In the genomic region with DNA sequence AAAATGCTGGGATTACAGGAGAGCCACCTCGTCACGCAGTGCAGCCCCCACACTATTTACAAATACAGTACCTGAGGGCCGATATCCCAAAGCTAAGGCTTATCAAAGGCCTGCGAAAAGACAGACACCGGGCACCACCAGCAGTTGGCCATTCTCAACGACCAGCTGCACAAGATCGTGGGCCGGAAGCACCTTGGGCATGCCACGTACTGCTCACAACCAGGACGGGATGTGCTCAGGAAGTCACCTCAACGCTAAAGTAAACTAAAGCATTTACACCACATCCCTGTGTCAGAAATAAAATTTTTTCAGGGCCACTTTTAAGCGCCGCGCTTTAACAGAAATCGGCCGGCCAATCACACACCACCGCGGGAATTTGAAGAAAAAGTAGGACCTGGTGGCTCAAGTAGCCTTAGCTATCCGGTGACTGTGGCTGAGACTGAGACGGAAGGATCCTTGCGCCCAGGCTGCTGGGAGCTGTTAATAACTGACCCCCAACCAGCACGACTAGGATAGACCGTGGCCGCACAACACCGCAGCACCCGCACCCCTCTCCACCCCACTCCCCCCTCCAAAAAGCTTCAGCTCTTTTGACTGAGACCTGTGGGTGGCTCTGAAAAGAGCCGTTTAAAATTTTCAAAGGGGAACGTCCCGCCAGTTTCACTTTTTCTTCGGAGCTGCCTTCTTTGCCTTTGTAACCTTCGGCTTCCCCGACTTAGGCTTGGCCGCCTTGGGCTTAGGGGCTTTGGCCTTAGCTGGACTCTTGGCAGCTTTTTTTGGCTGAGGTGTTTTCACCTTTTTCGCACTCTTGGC, we compare ENCODE assay signal across 8 cellular contexts.
DNase-seq lines count a peak whose midpoint lies in the region; ATAC-seq and TF ChIP-seq lines count a peak whose summit lies in the region.

No MANE protein-coding gene starts in this region.

- no peaks in the 10 kb centered on the region for H3K27me3 Mint-ChIP-seq in activated T-helper 17 cell treated with anti-CD3 and anti-CD28 coated beads, Interleukin-2, amount 50 U/mL, for 72 hours

- peak overlapping the region; percentile 97 for H3K27ac ChIP-seq in OCI-LY1 (ENCODE audit: low read depth, low read length, poor library complexity, severe bottlenecking)
- H3K27ac ChIP-seq in osteoblast (ENCODE audit: low read depth, low read length), result peak overlapping the region; percentile 42
- peak overlapping the region in 1 of 2 donors; percentile 85 for H3K27ac ChIP-seq in aorta (ENCODE audit: low read depth in 1 of 2, low read length in 2 of 2)

- H3K9me2 ChIP-seq in OCI-LY1 (ENCODE audit: low read depth, low read length), result no peaks in the 10 kb centered on the region

- H3K27ac Mint-ChIP-seq in activated T-helper 17 cell treated with anti-CD3 and anti-CD28 coated beads, Interleukin-2, amount 50 U/mL, for 72 hours, result peak overlapping the region; percentile 93

- ATAC-seq in GM18505 (IDR thresholded peaks at IDR 0.05; ENCODE audit: unreplicated experiment), result peak; percentile 35
- peak; percentile 40 for ATAC-seq in HG02870 (IDR thresholded peaks at IDR 0.05; ENCODE audit: unreplicated experiment)
- peak; percentile 70 for ATAC-seq in activated T-helper 17 cell treated with anti-CD3 and anti-CD28 coated beads, Interleukin-2, amount 50 U/mL, for 72 hours (replicated peaks)
- ATAC-seq in aorta (ENCODE audit: low FRiP score), result peak; percentile 81

- H2AFZ ChIP-seq in OCI-LY1 (ENCODE audit: low read length) (no peak overlapping the region), osteoblast (ENCODE audit: low read length) (peak overlapping the region; percentile 99)

- DNase-seq in foreskin melanocyte (peak; percentile 71), osteoblast (ENCODE audit: insufficient read length, low spot score, missing footprints) (peak; percentile 60), aorta (peak; percentile 77 to 82), NCI-H2171 (lab: John Stamatoyannopoulos, UW) (no peak)

- peak overlapping the region; percentile 78 for H3K9ac ChIP-seq in OCI-LY1 (ENCODE audit: low read length)

- peaks cover 19% of the 10 kb centered on the region for H3K4me1 Mint-ChIP-seq in activated T-helper 17 cell treated with anti-CD3 and anti-CD28 coated beads, Interleukin-2, amount 50 U/mL, for 72 hours

- H3K4me1 ChIP-seq in OCI-LY1 (ENCODE audit: insufficient read depth, low read length, severe bottlenecking) (peaks cover 39% of the 10 kb centered on the region), osteoblast (ENCODE audit: insufficient read depth, low read length) (peaks cover 23% of the 10 kb centered on the region), aorta (ENCODE audit: control insufficient read depth in 1 of 2, insufficient read depth in 2 of 2, low read length in 2 of 2) (peaks cover 0 to 2% of the 10 kb centered on the region in 2 donors)

- H3K4me2 ChIP-seq in OCI-LY1 (ENCODE audit: low read length) (peak overlapping the region; percentile 68), osteoblast (ENCODE audit: insufficient read depth, low read length) (peak overlapping the region; percentile 98)

- TF ChIP-seq CTCF in OCI-LY1 (IDR thresholded peaks at IDR 0.05; ENCODE audit: low read length) (0 out of 2 replicates have a peak, but pooled peaks have one; percentile 2), osteoblast (IDR thresholded peaks at IDR 0.05; ENCODE audit: extremely low read depth, low read depth, low read length) (no peak)

- H3F3A ChIP-seq in OCI-LY1 (ENCODE audit: insufficient read depth, low read length), result no peaks in the 10 kb centered on the region

- peaks cover 21% of the 10 kb centered on the region for H3K36me3 Mint-ChIP-seq in activated T-helper 17 cell treated with anti-CD3 and anti-CD28 coated beads, Interleukin-2, amount 50 U/mL, for 72 hours (ENCODE audit: low read depth)

- H3K79me2 ChIP-seq in OCI-LY1 (ENCODE audit: insufficient read depth, low read length), result no peaks in the 10 kb centered on the region
- H3K79me2 ChIP-seq in osteoblast (ENCODE audit: insufficient read depth, low read length), result no peaks in the 10 kb centered on the region

- no peaks in the 10 kb centered on the region for H3K9me3 Mint-ChIP-seq in activated T-helper 17 cell treated with anti-CD3 and anti-CD28 coated beads, Interleukin-2, amount 50 U/mL, for 72 hours

- peak overlapping the region; percentile 88 for H3K4me3 Mint-ChIP-seq in activated T-helper 17 cell treated with anti-CD3 and anti-CD28 coated beads, Interleukin-2, amount 50 U/mL, for 72 hours

- TF ChIP-seq POLR2A in GM18505 (IDR thresholded peaks at IDR 0.05; ENCODE audit: borderline replicate concordance, extremely low read depth, insufficient read depth, insufficient read length), result peak; percentile 99

- intact Hi-C loops in aorta (cut with DNase I), result no loop called here

- 0% methylated on average over 34 of the region's 34 CpGs for WGBS in aorta, 2 donors

- H3K9me3 ChIP-seq in OCI-LY1 (ENCODE audit: low read length), result no peaks in the 10 kb centered on the region
- H3K9me3 ChIP-seq in osteoblast (ENCODE audit: low read depth, low read length), result no peaks in the 10 kb centered on the region
- no peaks in the 10 kb centered on the region for H3K9me3 ChIP-seq in aorta (ENCODE audit: control insufficient read depth, low read length)

- H3K27me3 ChIP-seq in OCI-LY1 (ENCODE audit: insufficient read depth, low read length) (no peaks in the 10 kb centered on the region), osteoblast (ENCODE audit: insufficient read depth, low read length) (no peaks in the 10 kb centered on the region), aorta (ENCODE audit: control insufficient read depth in 1 of 2, insufficient read depth in 2 of 2, low read length in 1 of 2) (no peaks in the 10 kb centered on the region)

- H3K36me3 ChIP-seq in OCI-LY1 (ENCODE audit: insufficient read depth, low read length) (no peaks in the 10 kb centered on the region), osteoblast (ENCODE audit: insufficient read depth, low read length) (no peaks in the 10 kb centered on the region), aorta (ENCODE audit: control insufficient read depth in 1 of 2, insufficient read depth in 2 of 2, low read length in 1 of 2) (no peaks in the 10 kb centered on the region)

- H4K20me1 ChIP-seq in OCI-LY1 (ENCODE audit: insufficient read depth, low read length), result no peaks in the 10 kb centered on the region
- H4K20me1 ChIP-seq in osteoblast (ENCODE audit: insufficient read depth, low read length), result no peaks in the 10 kb centered on the region

- H3K4me3 ChIP-seq in OCI-LY1 (ENCODE audit: low read depth, low read length, poor library complexity, severe bottlenecking), result peak overlapping the region; percentile 63
- H3K4me3 ChIP-seq in osteoblast (ENCODE audit: insufficient read depth, low read length), result peak overlapping the region; percentile 75
- H3K4me3 ChIP-seq in aorta (ENCODE audit: low read length in 2 of 2), result peak overlapping the region; percentile 24 to 87
